In genomic region chr7:25913574-25914224, GRCh38 we compare ENCODE assay signal across 24 cellular contexts.
A peak's percentile ranks its signal among the peaks of the same experiment; 100 is the strongest.
DNase-seq lines count a peak whose midpoint lies in the region; ATAC-seq and TF ChIP-seq lines count a peak whose summit lies in the region.
"Had no signal": no experiment of that assay in that cellular context is flagged by ENCODE, and none has a peak within 500 bp of the region (broad histone marks: within the 10 kb centered on the region; RNA-seq: fewer than 3 reads in every experiment).

No MANE protein-coding gene starts in this region.

- peaks cover 3% of the 10 kb centered on the region for H3K27me3 Mint-ChIP-seq in nephron (ENCODE audit: low read depth)
- peaks cover 5% of the 10 kb centered on the region for H3K27me3 Mint-ChIP-seq in activated CD8-positive, alpha-beta T cell treated with anti-CD3 and anti-CD28 coated beads, Interleukin-2, amount 10 ng/mL, durations not matched to agents 7 days and 5 days (ENCODE audit: low read depth)

- POLR2A ChIA-PET in activated CD8-positive, alpha-beta T cell treated with anti-CD3 and anti-CD28 coated beads, Interleukin-2, amount 10 ng/mL, durations not matched to agents 7 days and 5 days (lab: Charles Lee), result no interaction called here

- H3K4me1 Mint-ChIP-seq in nephron, result peaks cover 23% of the 10 kb centered on the region
- H3K4me1 Mint-ChIP-seq in activated CD8-positive, alpha-beta T cell treated with anti-CD3 and anti-CD28 coated beads, Interleukin-2, amount 10 ng/mL, durations not matched to agents 7 days and 5 days (ENCODE audit: low read depth), result peaks cover 11% of the 10 kb centered on the region
- H3K4me1 Mint-ChIP-seq: B cell, memory B cell had no signal

- TF ChIP-seq CTCF in nephron (IDR thresholded peaks at IDR 0.05; ENCODE audit: unreplicated experiment in 3 of 3), result no peak

- DNase-seq in NCI-H510A treated with DMSO at 0.1 percent for 48 hours (lab: John Stamatoyannopoulos, UW) (peak; percentile 5), NCI-H510A (lab: John Stamatoyannopoulos, UW) (no peak), NCI-H1417 treated with DMSO at 0.1 percent for 48 hours (lab: John Stamatoyannopoulos, UW) (peak; percentile 35), NCI-H345 treated with DMSO at 0.1 percent for 48 hours (lab: John Stamatoyannopoulos, UW; ENCODE audit: unreplicated experiment) (peak; percentile 40), Right ventricle myocardium inferior (ENCODE audit: missing footprints) (no peak), hepatic stellate cell (ENCODE audit: low spot score) (no peak)
- DNase-seq in activated CD8-positive, alpha-beta T cell treated with anti-CD3 and anti-CD28 coated beads, Interleukin-2, amount 10 ng/mL, durations not matched to agents 7 days and 5 days, result no peak
- DNase-seq: activated CD4-positive, alpha-beta T cell treated with anti-CD3 and anti-CD28 coated beads for 1 hour; activated naive CD4-positive, alpha-beta T cell treated with Interleukin-2 at 50 U/mL for 16 hours; activated T-cell treated with anti-CD3 and anti-CD28 coated beads, Interleukin-2, amount 50 U/mL, for 72 hours; adrenal gland; DMS79; effector memory CD4-positive, alpha-beta T cell; foreskin fibroblast; GF-D8; heart right ventricle; left cardiac atrium; NCI-H446 treated with DMSO at 0.1 percent for 48 hours; upper lobe of right lung had no signal

- peak overlapping the region in 2 of 3 experiments; percentile 8 to 17 for H3K4me3 Mint-ChIP-seq in nephron
- H3K4me3 Mint-ChIP-seq in activated CD8-positive, alpha-beta T cell treated with anti-CD3 and anti-CD28 coated beads, Interleukin-2, amount 10 ng/mL, durations not matched to agents 7 days and 5 days, result no peak overlapping the region
- H3K4me3 Mint-ChIP-seq: activated T-cell treated with anti-CD3 and anti-CD28 coated beads, Interleukin-2, amount 50 U/mL, for 72 hours; B cell; memory B cell; T-helper 1 cell treated with Interleukin-12 subunit alpha and Interleukin-12 subunit beta and Interleukin-4 antibody, amounts not matched to agents 30 μg/mL and 1 μg/mL, for 36 hours had no signal

- peak overlapping the region in 2 of 3 experiments; percentile 27 to 32 for H3K27ac Mint-ChIP-seq in nephron
- H3K27ac Mint-ChIP-seq in activated CD8-positive, alpha-beta T cell treated with anti-CD3 and anti-CD28 coated beads, Interleukin-2, amount 10 ng/mL, durations not matched to agents 7 days and 5 days, result no peak overlapping the region
- H3K27ac Mint-ChIP-seq: activated T-cell treated with anti-CD3 and anti-CD28 coated beads, Interleukin-2, amount 50 U/mL, for 72 hours; B cell; memory B cell; T-helper 1 cell treated with Interleukin-12 subunit alpha and Interleukin-12 subunit beta and Interleukin-4 antibody, amounts not matched to agents 30 μg/mL and 1 μg/mL, for 36 hours had no signal

- intact Hi-C loops in Right ventricle myocardium inferior (cut with DNase I), result no loop called here

- no peaks in the 10 kb centered on the region for H3K36me3 Mint-ChIP-seq in nephron (ENCODE audit: low read depth)
- H3K36me3 Mint-ChIP-seq in activated CD8-positive, alpha-beta T cell treated with anti-CD3 and anti-CD28 coated beads, Interleukin-2, amount 10 ng/mL, durations not matched to agents 7 days and 5 days (ENCODE audit: low read depth), result no peaks in the 10 kb centered on the region
- H3K36me3 Mint-ChIP-seq: brain had no signal

- CTCF ChIA-PET in activated CD8-positive, alpha-beta T cell treated with anti-CD3 and anti-CD28 coated beads, Interleukin-2, amount 10 ng/mL, durations not matched to agents 7 days and 5 days (lab: Charles Lee), result interaction anchor here (0.8 kb wide), 1 partner anchor 21 kb away, joined by 3 read pairs; no protein-coding TSS in a partner anchor

- H3K9me3 Mint-ChIP-seq in nephron, result peaks cover 12% of the 10 kb centered on the region
- no peaks in the 10 kb centered on the region for H3K9me3 Mint-ChIP-seq in activated CD8-positive, alpha-beta T cell treated with anti-CD3 and anti-CD28 coated beads, Interleukin-2, amount 10 ng/mL, durations not matched to agents 7 days and 5 days (ENCODE audit: insufficient read depth)

- ATAC-seq in activated CD8-positive, alpha-beta T cell treated with anti-CD3 and anti-CD28 coated beads, Interleukin-2, amount 10 ng/mL, durations not matched to agents 7 days and 5 days, result no peak
- no peak for ATAC-seq in Right ventricle myocardium inferior
- ATAC-seq: activated T-cell treated with anti-CD3 and anti-CD28 coated beads, Interleukin-2, amount 50 U/mL, for 72 hours; heart right ventricle; left cardiac atrium; upper lobe of right lung had no signal

Comparison
In these comparisons a context has a peak if more than half of its experiments do, and no peak if none do; other contexts are left out.
1. DNase-seq: peak in NCI-H510A treated with DMSO at 0.1 percent for 48 hours (single experiment), NCI-H1417 treated with DMSO at 0.1 percent for 48 hours (single experiment) and NCI-H345 treated with DMSO at 0.1 percent for 48 hours (single experiment); none in NCI-H510A (single experiment), activated CD8-positive, alpha-beta T cell treated with anti-CD3 and anti-CD28 coated beads, Interleukin-2, amount 10 ng/mL, durations not matched to agents 7 days and 5 days (single experiment), Right ventricle myocardium inferior (single experiment) and hepatic stellate cell (single experiment).